Comparison of ENCODE assay signal across 17 cellular contexts in genomic region chr17:9237661-9238301, GRCh38.
A peak's percentile ranks its signal among the peaks of the same experiment; 100 is the strongest.
DNase-seq lines count a peak whose midpoint lies in the region; ATAC-seq and TF ChIP-seq lines count a peak whose summit lies in the region.
"Had no signal": no experiment of that assay in that cellular context is flagged by ENCODE, and none has a peak within 500 bp of the region (broad histone marks: within the 10 kb centered on the region; RNA-seq: fewer than 3 reads in every experiment).

No MANE protein-coding gene starts in this region.

- peaks cover 64 to 85% (median 81%) of the 10 kb centered on the region in 11 experiments for H3K27me3 ChIP-seq in BLaER1 treated with 17β-estradiol and CSF1 and Interleukin-3, amounts not matched to agents 10 nM and 100 nM
- H3K27me3 ChIP-seq in endodermal cell (ENCODE audit: control insufficient read depth, insufficient read depth, low read length, poor library complexity, severe bottlenecking) (no peaks in the 10 kb centered on the region), neuronal stem cell (ENCODE audit: control insufficient read depth in 3 of 3, insufficient read depth in 3 of 3, low read depth in 1 of 3, low read length in 3 of 3) (peaks cover 0 to 27% (median 5%) of the 10 kb centered on the region in 3 experiments)
- H3K27me3 ChIP-seq in CD8-positive, alpha-beta T cell (ENCODE audit: insufficient read depth, low read length), result no peaks in the 10 kb centered on the region
- H3K27me3 ChIP-seq: brain microvascular endothelial cell had no signal

- peaks cover 3% of the 10 kb centered on the region for H3K27me3 Mint-ChIP-seq in endodermal cell (ENCODE audit: insufficient read depth)
- no peaks in the 10 kb centered on the region for H3K27me3 Mint-ChIP-seq in CD8-positive, alpha-beta T cell (ENCODE audit: low read depth)
- peaks cover 0 to 13% of the 10 kb centered on the region in 2 donors for H3K27me3 Mint-ChIP-seq in effector memory CD8-positive, alpha-beta T cell
- peaks cover 19 to 53% (median 38%) of the 10 kb centered on the region in 3 donors for H3K27me3 Mint-ChIP-seq in CD14-positive monocyte (ENCODE audit: low read depth in 3 of 3)

- intact Hi-C loops in CD8-positive, alpha-beta T cell (cut with DNase I, micrococcal nuclease), result no loop called here
- intact Hi-C loops in CD14-positive monocyte (cut with micrococcal nuclease), result no loop called here

- H3K36me3 Mint-ChIP-seq in endodermal cell (ENCODE audit: low read depth) (peaks cover 9% of the 10 kb centered on the region), CD14-positive monocyte (no peaks in the 10 kb centered on the region)
- no peaks in the 10 kb centered on the region for H3K36me3 Mint-ChIP-seq in CD8-positive, alpha-beta T cell
- peaks cover 16% of the 10 kb centered on the region for H3K36me3 Mint-ChIP-seq in effector memory CD8-positive, alpha-beta T cell (ENCODE audit: insufficient read depth)
- H3K36me3 Mint-ChIP-seq: immature natural killer cell, mesothelial cell of epicardium had no signal

- no peak overlapping the region for H4K91ac ChIP-seq in neuronal stem cell (ENCODE audit: low read depth, low read length, poor library complexity)

- no peak overlapping the region for H3K4me3 ChIP-seq in BLaER1 treated with 17β-estradiol and CSF1 and Interleukin-3, amounts not matched to agents 10 nM and 100 nM
- H3K4me3 ChIP-seq in endodermal cell (ENCODE audit: low read length) (no peak overlapping the region), neuronal stem cell (ENCODE audit: low read length in 2 of 2) (no peak overlapping the region)
- no peak overlapping the region for H3K4me3 ChIP-seq in CD8-positive, alpha-beta T cell (ENCODE audit: low read depth, low read length)

- WGBS in endodermal cell (ENCODE audit: insufficient coverage in 1 of 2, insufficient read length in 1 of 2), 2 experiments, result 67 to 90% methylated on average over 10 to 13 of the region's 13 CpGs
- WGBS in neuronal stem cell (ENCODE audit: extremely low coverage in 2 of 2, insufficient read length in 2 of 2, insufficient replicate concordance in 1 of 2), 2 donors, result no CpG with 5 or more reads among the region's 13 CpGs

- no peak overlapping the region for H2BK5ac ChIP-seq in neuronal stem cell (ENCODE audit: low read length)

- H3K4me3 Mint-ChIP-seq in endodermal cell (no peak overlapping the region), CD14-positive monocyte (no peak overlapping the region)
- H3K4me3 Mint-ChIP-seq in CD8-positive, alpha-beta T cell, result no peak overlapping the region
- H3K4me3 Mint-ChIP-seq in effector memory CD8-positive, alpha-beta T cell, result peak overlapping the region in 1 of 2 donors; percentile 84

- H3K4me1 Mint-ChIP-seq in endodermal cell (peaks cover 29% of the 10 kb centered on the region), CD14-positive monocyte (peaks cover 18% of the 10 kb centered on the region)
- peaks cover 13% of the 10 kb centered on the region for H3K4me1 Mint-ChIP-seq in CD8-positive, alpha-beta T cell (ENCODE audit: low read depth)
- peaks cover 15 to 19% of the 10 kb centered on the region in 2 donors for H3K4me1 Mint-ChIP-seq in effector memory CD8-positive, alpha-beta T cell (ENCODE audit: low read depth in 2 of 2)

- CTCF ChIA-PET in CD8-positive, alpha-beta T cell (lab: Charles Lee), result no interaction called here

- H3K14ac ChIP-seq in neuronal stem cell (ENCODE audit: low read length), result peak overlapping the region; percentile 38

- peaks cover 4% of the 10 kb centered on the region for H3K79me1 ChIP-seq in neuronal stem cell (ENCODE audit: low read depth, low read length)

- H3K36me3 ChIP-seq in BLaER1 treated with 17β-estradiol and CSF1 and Interleukin-3, amounts not matched to agents 10 nM and 100 nM, result no peaks in the 10 kb centered on the region
- H3K36me3 ChIP-seq in endodermal cell (ENCODE audit: control insufficient read depth, insufficient read depth, low read length) (peaks cover 8% of the 10 kb centered on the region), neuronal stem cell (replicated peaks in 1 of 2; ENCODE audit: control insufficient read depth in 2 of 2, insufficient read depth in 2 of 2, low read length in 2 of 2) (no peaks in the 10 kb centered on the region)
- H3K36me3 ChIP-seq in CD8-positive, alpha-beta T cell (ENCODE audit: insufficient read depth, low read length), result no peaks in the 10 kb centered on the region
- H3K36me3 ChIP-seq: brain microvascular endothelial cell had no signal

- H3K18ac ChIP-seq in neuronal stem cell (ENCODE audit: low read length), result peak overlapping the region; percentile 83

- no peak overlapping the region for H3K4ac ChIP-seq in neuronal stem cell (ENCODE audit: low read length)

- H3K27ac Mint-ChIP-seq in endodermal cell, result no peak overlapping the region
- no peak overlapping the region for H3K27ac Mint-ChIP-seq in CD8-positive, alpha-beta T cell
- no peak overlapping the region for H3K27ac Mint-ChIP-seq in effector memory CD8-positive, alpha-beta T cell
- H3K27ac Mint-ChIP-seq in CD14-positive monocyte, result peak overlapping the region in 1 of 7 donors; percentile 70
- H3K27ac Mint-ChIP-seq: mesothelial cell of epicardium had no signal

- H2BK15ac ChIP-seq in neuronal stem cell (ENCODE audit: low read length), result no peak overlapping the region

- H3K4me1 ChIP-seq in BLaER1 treated with 17β-estradiol and CSF1 and Interleukin-3, amounts not matched to agents 10 nM and 100 nM, result peaks cover 19 to 57% (median 42%) of the 10 kb centered on the region in 10 experiments
- H3K4me1 ChIP-seq in endodermal cell (ENCODE audit: control insufficient read depth, insufficient read depth, low read length) (peaks cover 12% of the 10 kb centered on the region), neuronal stem cell (ENCODE audit: control insufficient read depth in 2 of 2, insufficient read depth in 1 of 2, low read depth in 1 of 2, low read length in 2 of 2) (peaks cover 21 to 34% of the 10 kb centered on the region in 2 donors)
- peaks cover 15% of the 10 kb centered on the region for H3K4me1 ChIP-seq in CD8-positive, alpha-beta T cell (ENCODE audit: insufficient read depth, low read length)

- H2AK5ac ChIP-seq in neuronal stem cell (ENCODE audit: low read depth, low read length), result no peak overlapping the region

- H3K4me2 ChIP-seq in BLaER1 treated with 17β-estradiol and CSF1 and Interleukin-3, amounts not matched to agents 10 nM and 100 nM, result peak overlapping the region; percentile 17 to 96 (median 88); a peak in 20 of 22 replicates
- peak overlapping the region; percentile 35 for H3K4me2 ChIP-seq in neuronal stem cell (ENCODE audit: insufficient read depth, low read length, poor library complexity, severe bottlenecking)

- peaks cover 0 to 96% (median 75%) of the 10 kb centered on the region in 11 experiments; a peak in 19 of 22 replicates for H4K20me1 ChIP-seq in BLaER1 treated with 17β-estradiol and CSF1 and Interleukin-3, amounts not matched to agents 10 nM and 100 nM

- no peak overlapping the region for H4K8ac ChIP-seq in neuronal stem cell (ENCODE audit: low read depth, low read length)

- POLR2A ChIA-PET in CD8-positive, alpha-beta T cell (lab: Charles Lee), result no interaction called here

- H3K23ac ChIP-seq in neuronal stem cell (ENCODE audit: low read depth, low read length, poor library complexity), result no peak overlapping the region

- H3K9me3 ChIP-seq in BLaER1 treated with 17β-estradiol and CSF1 and Interleukin-3, amounts not matched to agents 10 nM and 100 nM (replicated peaks in 1 of 11), result no peaks in the 10 kb centered on the region
- H3K9me3 ChIP-seq in endodermal cell (ENCODE audit: control insufficient read depth, low read length), result no peaks in the 10 kb centered on the region
- peaks cover 1 to 3% of the 10 kb centered on the region in 2 donors for H3K9me3 ChIP-seq in neuronal stem cell (replicated peaks in 1 of 2; ENCODE audit: control insufficient read depth in 2 of 2, insufficient read depth in 1 of 2, low read depth in 1 of 2, low read length in 2 of 2)
- H3K9me3 ChIP-seq in CD8-positive, alpha-beta T cell (ENCODE audit: low read length), result no peaks in the 10 kb centered on the region

- peak overlapping the region; percentile 50 for H2AFZ ChIP-seq in neuronal stem cell (ENCODE audit: low read length)
- H2AFZ ChIP-seq: parathyroid adenoma had no signal

- H3K27ac ChIP-seq in BLaER1 treated with 17β-estradiol and CSF1 and Interleukin-3, amounts not matched to agents 10 nM and 100 nM, result no peak overlapping the region
- peak overlapping the region; percentile 21 for H3K27ac ChIP-seq in endodermal cell (ENCODE audit: low read depth, low read length)
- H3K27ac ChIP-seq in neuronal stem cell (replicated peaks; ENCODE audit: low read length), result no peak overlapping the region
- H3K27ac ChIP-seq in CD8-positive, alpha-beta T cell (ENCODE audit: low read depth, low read length), result no peak overlapping the region
- H3K27ac ChIP-seq: brain microvascular endothelial cell, parathyroid adenoma had no signal

- no peak overlapping the region for H2BK120ac ChIP-seq in neuronal stem cell (ENCODE audit: low read depth, low read length)

- H3K9ac ChIP-seq in BLaER1 treated with 17β-estradiol and CSF1 and Interleukin-3, amounts not matched to agents 10 nM and 100 nM, result no peak overlapping the region
- H3K9ac ChIP-seq in endodermal cell (ENCODE audit: extremely low read depth, low read length, poor library complexity, severe bottlenecking) (no peak overlapping the region), neuronal stem cell (ENCODE audit: low read depth, low read length, poor library complexity) (no peak overlapping the region)
- H3K9ac ChIP-seq: parathyroid adenoma had no signal

- DNase-seq in NCI-H146 (lab: John Stamatoyannopoulos, UW), result peak; percentile 57
- DNase-seq in endodermal cell, result no peak
- DNase-seq in neuronal stem cell (ENCODE audit: low spot score), result peak; percentile 68
- DNase-seq in CD8-positive, alpha-beta T cell, result no peak
- DNase-seq in KG1 (lab: John Stamatoyannopoulos, UW), result no peak
- no peak for DNase-seq in effector memory CD8-positive, alpha-beta T cell
- no peak for DNase-seq in CD14-positive monocyte (ENCODE audit: low spot score)
- DNase-seq: activated naive CD4-positive, alpha-beta T cell; brain microvascular endothelial cell; DND-41; effector memory CD4-positive, alpha-beta T cell; foreskin melanocyte; immature natural killer cell; NCI-H226 had no signal

- ATAC-seq in CD8-positive, alpha-beta T cell, result no peak
- ATAC-seq in effector memory CD8-positive, alpha-beta T cell (replicated peaks), result no peak

- peak overlapping the region; percentile 58 for H2BK12ac ChIP-seq in neuronal stem cell (ENCODE audit: low read length)

- no peak for TF ChIP-seq CTCF in endodermal cell (conservative IDR thresholded peaks at IDR 0.05)
- TF ChIP-seq CTCF in CD8-positive, alpha-beta T cell (IDR thresholded peaks at IDR 0.05), result no peak
- TF ChIP-seq CTCF in CD14-positive monocyte (IDR thresholded peaks at IDR 0.05), result no peak

- H3K9me3 Mint-ChIP-seq in endodermal cell (no peaks in the 10 kb centered on the region), CD14-positive monocyte (peaks cover 0 to 6% (median 0%) of the 10 kb centered on the region in 7 donors)
- no peaks in the 10 kb centered on the region for H3K9me3 Mint-ChIP-seq in CD8-positive, alpha-beta T cell
- H3K9me3 Mint-ChIP-seq in effector memory CD8-positive, alpha-beta T cell, result no peaks in the 10 kb centered on the region
- H3K9me3 Mint-ChIP-seq: immature natural killer cell, mesothelial cell of epicardium had no signal

Comparison
In these comparisons a context has a peak if more than half of its experiments do, and no peak if none do; other contexts are left out.
1. DNase-seq: peak in NCI-H146 (single experiment) and neuronal stem cell (single experiment); none in endodermal cell (single experiment), CD8-positive, alpha-beta T cell (0 of 7), KG1 (single experiment), effector memory CD8-positive, alpha-beta T cell (0 of 3) and CD14-positive monocyte (single experiment).